Comparison of ENCODE assay signal across 1 cellular context in the genomic region with DNA sequence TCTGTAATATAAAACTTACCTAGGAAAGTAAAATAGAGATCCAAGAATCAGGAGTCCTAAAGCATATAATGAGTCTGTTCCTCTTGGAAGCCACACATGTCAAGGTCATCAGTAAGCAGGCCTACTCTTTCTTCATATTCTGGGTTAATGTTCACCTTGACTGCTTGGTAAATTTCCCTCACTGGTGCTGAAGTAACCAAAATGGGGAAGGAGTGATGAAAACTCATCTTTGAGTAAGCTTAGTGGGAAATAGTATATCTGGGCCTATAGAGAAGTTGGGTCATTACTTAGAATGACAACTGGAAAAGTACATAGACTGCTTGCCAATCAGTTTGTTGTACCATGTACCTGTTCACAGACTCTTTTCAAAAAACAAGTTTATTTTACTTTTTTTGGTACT.
TF ChIP-seq lines count a peak whose summit lies in the region.

No MANE protein-coding gene starts in this region.

TF ChIP-seq in GM12878, 131 proteins besides CTCF, POLR2A, EP300 and RAD21:
- TF ChIP-seq, protein P1, sequence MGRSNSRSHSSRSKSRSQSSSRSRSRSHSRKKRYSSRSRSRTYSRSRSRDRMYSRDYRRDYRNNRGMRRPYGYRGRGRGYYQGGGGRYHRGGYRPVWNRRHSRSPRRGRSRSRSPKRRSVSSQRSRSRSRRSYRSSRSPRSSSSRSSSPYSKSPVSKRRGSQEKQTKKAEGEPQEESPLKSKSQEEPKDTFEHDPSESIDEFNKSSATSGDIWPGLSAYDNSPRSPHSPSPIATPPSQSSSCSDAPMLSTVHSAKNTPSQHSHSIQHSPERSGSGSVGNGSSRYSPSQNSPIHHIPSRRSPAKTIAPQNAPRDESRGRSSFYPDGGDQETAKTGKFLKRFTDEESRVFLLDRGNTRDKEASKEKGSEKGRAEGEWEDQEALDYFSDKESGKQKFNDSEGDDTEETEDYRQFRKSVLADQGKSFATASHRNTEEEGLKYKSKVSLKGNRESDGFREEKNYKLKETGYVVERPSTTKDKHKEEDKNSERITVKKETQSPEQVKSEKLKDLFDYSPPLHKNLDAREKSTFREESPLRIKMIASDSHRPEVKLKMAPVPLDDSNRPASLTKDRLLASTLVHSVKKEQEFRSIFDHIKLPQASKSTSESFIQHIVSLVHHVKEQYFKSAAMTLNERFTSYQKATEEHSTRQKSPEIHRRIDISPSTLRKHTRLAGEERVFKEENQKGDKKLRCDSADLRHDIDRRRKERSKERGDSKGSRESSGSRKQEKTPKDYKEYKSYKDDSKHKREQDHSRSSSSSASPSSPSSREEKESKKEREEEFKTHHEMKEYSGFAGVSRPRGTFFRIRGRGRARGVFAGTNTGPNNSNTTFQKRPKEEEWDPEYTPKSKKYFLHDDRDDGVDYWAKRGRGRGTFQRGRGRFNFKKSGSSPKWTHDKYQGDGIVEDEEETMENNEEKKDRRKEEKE (IDR thresholded peaks at IDR 0.05) = no peak
